1 cellular context compared by ENCODE assay signal in genomic region chr1:40691538-40692428, GRCh38.
TF ChIP-seq lines count a peak whose summit lies in the region.

Gene NFYC (plus strand): TSS chr1:40691704. CDS start chr1:40738844, 47,140 bp downstream.

TF ChIP-seq in HepG2, 621 proteins besides CTCF, POLR2A, EP300 and RAD21 (continued from another document and continues in another):
- TF ChIP-seq, protein P1, sequence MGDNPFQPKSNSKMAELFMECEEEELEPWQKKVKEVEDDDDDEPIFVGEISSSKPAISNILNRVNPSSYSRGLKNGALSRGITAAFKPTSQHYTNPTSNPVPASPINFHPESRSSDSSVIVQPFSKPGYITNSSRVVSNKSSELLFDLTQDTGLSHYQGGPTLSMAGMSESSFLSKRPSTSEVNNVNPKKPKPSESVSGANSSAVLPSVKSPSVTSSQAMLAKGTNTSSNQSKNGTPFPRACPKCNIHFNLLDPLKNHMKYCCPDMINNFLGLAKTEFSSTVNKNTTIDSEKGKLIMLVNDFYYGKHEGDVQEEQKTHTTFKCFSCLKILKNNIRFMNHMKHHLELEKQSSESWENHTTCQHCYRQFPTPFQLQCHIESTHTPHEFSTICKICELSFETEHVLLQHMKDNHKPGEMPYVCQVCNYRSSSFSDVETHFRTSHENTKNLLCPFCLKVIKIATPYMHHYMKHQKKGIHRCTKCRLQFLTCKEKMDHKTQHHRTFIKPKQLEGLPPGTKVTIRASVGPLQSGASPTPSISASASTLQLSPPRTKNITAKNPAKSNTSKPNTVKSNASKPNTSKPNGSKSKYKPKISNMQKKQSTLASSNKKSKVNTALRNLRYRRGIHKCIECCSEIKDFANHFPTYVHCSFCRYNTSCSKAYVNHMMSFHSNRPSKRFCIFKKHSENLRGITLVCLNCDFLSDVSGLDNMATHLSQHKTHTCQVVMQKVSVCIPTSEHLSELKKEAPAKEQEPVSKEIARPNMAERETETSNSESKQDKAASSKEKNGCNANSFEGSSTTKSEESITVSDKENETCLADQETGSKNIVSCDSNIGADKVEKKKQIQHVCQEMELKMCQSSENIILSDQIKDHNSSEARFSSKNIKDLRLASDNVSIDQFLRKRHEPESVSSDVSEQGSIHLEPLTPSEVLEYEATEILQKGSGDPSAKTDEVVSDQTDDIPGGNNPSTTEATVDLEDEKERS (CRISPR knock-in tag; IDR thresholded peaks at IDR 0.05): peak; percentile 90
- peak; percentile 92 for TF ChIP-seq ZNF33B (CRISPR knock-in tag; IDR thresholded peaks at IDR 0.05)
- TF ChIP-seq, protein P2, sequence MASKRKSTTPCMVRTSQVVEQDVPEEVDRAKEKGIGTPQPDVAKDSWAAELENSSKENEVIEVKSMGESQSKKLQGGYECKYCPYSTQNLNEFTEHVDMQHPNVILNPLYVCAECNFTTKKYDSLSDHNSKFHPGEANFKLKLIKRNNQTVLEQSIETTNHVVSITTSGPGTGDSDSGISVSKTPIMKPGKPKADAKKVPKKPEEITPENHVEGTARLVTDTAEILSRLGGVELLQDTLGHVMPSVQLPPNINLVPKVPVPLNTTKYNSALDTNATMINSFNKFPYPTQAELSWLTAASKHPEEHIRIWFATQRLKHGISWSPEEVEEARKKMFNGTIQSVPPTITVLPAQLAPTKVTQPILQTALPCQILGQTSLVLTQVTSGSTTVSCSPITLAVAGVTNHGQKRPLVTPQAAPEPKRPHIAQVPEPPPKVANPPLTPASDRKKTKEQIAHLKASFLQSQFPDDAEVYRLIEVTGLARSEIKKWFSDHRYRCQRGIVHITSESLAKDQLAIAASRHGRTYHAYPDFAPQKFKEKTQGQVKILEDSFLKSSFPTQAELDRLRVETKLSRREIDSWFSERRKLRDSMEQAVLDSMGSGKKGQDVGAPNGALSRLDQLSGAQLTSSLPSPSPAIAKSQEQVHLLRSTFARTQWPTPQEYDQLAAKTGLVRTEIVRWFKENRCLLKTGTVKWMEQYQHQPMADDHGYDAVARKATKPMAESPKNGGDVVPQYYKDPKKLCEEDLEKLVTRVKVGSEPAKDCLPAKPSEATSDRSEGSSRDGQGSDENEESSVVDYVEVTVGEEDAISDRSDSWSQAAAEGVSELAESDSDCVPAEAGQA (IDR thresholded peaks at IDR 0.05; ENCODE audit: low read depth): peak; percentile 94
- TF ChIP-seq, protein P2 (CRISPR knock-in tag; IDR thresholded peaks at IDR 0.05; ENCODE audit: borderline replicate concordance): 0 out of 2 replicates have a peak, but pooled peaks have one; percentile 31
- peak; percentile 91 for TF ChIP-seq YEATS2 (CRISPR knock-in tag; IDR thresholded peaks at IDR 0.05; ENCODE audit: borderline replicate concordance)
- TF ChIP-seq NR1H2 (CRISPR knock-in tag; IDR thresholded peaks at IDR 0.05; ENCODE audit: borderline replicate concordance, low read depth): no peak
- TF ChIP-seq ZNF224 (CRISPR knock-in tag; IDR thresholded peaks at IDR 0.05): peak; percentile 72; the same call in 1 of the 2 replicates
- TF ChIP-seq, protein P3, sequence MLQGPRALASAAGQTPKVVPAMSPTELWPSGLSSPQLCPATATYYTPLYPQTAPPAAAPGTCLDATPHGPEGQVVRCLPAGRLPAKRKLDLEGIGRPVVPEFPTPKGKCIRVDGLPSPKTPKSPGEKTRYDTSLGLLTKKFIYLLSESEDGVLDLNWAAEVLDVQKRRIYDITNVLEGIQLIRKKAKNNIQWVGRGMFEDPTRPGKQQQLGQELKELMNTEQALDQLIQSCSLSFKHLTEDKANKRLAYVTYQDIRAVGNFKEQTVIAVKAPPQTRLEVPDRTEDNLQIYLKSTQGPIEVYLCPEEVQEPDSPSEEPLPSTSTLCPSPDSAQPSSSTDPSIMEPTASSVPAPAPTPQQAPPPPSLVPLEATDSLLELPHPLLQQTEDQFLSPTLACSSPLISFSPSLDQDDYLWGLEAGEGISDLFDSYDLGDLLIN (CRISPR knock-in tag; IDR thresholded peaks at IDR 0.05; ENCODE audit: borderline replicate concordance): peak; percentile 54; the same call in 1 of the 2 replicates
- TF ChIP-seq MTF2 (CRISPR knock-in tag; IDR thresholded peaks at IDR 0.05; ENCODE audit: borderline replicate concordance): peak; percentile 93
- peak; percentile 99 for TF ChIP-seq FOXC1 (CRISPR knock-in tag; IDR thresholded peaks at IDR 0.05; ENCODE audit: borderline replicate concordance)
- peak; percentile 89 for TF ChIP-seq GLI4 (CRISPR knock-in tag; IDR thresholded peaks at IDR 0.05; ENCODE audit: borderline replicate concordance)
- TF ChIP-seq POLR2AphosphoS5 (IDR thresholded peaks at IDR 0.05; ENCODE audit: low read depth, low read length): peak; percentile 83
- no peak for TF ChIP-seq ZMYM2 (CRISPR knock-in tag; IDR thresholded peaks at IDR 0.05)
- TF ChIP-seq PTBP1 (IDR thresholded peaks at IDR 0.05; ENCODE audit: low read depth, low read length, poor library complexity, severe bottlenecking): peak; percentile 77
- TF ChIP-seq HNF1B (CRISPR knock-in tag; IDR thresholded peaks at IDR 0.05): peak; percentile 40
- TF ChIP-seq ZNF431 (CRISPR knock-in tag; IDR thresholded peaks at IDR 0.05; ENCODE audit: borderline replicate concordance, low read depth): peak; percentile 86
- TF ChIP-seq, protein P4, sequence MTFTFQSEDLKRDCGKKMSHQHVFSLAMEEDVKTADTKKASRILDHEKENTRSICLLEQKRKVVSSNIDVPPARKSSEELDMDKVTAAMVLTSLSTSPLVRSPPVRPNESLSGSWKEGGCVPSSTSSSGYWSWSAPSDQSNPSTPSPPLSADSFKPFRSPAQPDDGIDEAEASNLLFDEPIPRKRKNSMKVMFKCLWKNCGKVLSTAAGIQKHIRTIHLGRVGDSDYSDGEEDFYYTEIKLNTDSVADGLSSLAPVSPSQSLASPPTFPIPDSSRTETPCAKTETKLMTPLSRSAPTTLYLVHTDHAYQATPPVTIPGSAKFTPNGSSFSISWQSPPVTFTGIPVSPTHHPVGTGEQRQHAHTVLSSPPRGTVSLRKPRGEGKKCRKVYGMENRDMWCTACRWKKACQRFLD (CRISPR knock-in tag; IDR thresholded peaks at IDR 0.05; ENCODE audit: borderline replicate concordance): peak; percentile 54; the same call in 1 of the 2 replicates
- TF ChIP-seq PPARG (CRISPR knock-in tag; conservative IDR thresholded peaks at IDR 0.05): no peak
- TF ChIP-seq FOXO4 (CRISPR knock-in tag; conservative IDR thresholded peaks at IDR 0.05): no peak
- TF ChIP-seq BRCA1 (CRISPR knock-in tag; IDR thresholded peaks at IDR 0.05): no peak
- TF ChIP-seq TEAD3 (CRISPR knock-in tag; optimal IDR thresholded peaks at IDR 0.05; ENCODE audit: borderline replicate concordance): peak; percentile 12
- no peak for TF ChIP-seq SUZ12 (IDR thresholded peaks at IDR 0.05; ENCODE audit: low read depth, low read length)
- no peak for TF ChIP-seq THYN1 (CRISPR knock-in tag; IDR thresholded peaks at IDR 0.05; ENCODE audit: borderline replicate concordance, low read depth)
- no peak for TF ChIP-seq HNRNPUL1 (IDR thresholded peaks at IDR 0.05; ENCODE audit: low read depth, low read length)
- TF ChIP-seq, protein P5, sequence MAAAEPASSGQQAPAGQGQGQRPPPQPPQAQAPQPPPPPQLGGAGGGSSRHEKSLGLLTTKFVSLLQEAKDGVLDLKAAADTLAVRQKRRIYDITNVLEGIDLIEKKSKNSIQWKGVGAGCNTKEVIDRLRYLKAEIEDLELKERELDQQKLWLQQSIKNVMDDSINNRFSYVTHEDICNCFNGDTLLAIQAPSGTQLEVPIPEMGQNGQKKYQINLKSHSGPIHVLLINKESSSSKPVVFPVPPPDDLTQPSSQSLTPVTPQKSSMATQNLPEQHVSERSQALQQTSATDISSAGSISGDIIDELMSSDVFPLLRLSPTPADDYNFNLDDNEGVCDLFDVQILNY (CRISPR knock-in tag; conservative IDR thresholded peaks at IDR 0.05): 0 out of 2 replicates have a peak, but pooled peaks have one; percentile 73
- 0 out of 2 replicates have a peak, but pooled peaks have one; percentile 13 for TF ChIP-seq ZNF572 (CRISPR knock-in tag; IDR thresholded peaks at IDR 0.05)
- TF ChIP-seq ZNF563 (CRISPR knock-in tag; IDR thresholded peaks at IDR 0.05): peak; percentile 96
- peak; percentile 74; the same call in 1 of the 2 replicates for TF ChIP-seq ZSCAN9 (CRISPR knock-in tag; IDR thresholded peaks at IDR 0.05; ENCODE audit: borderline replicate concordance)
- no peak for TF ChIP-seq KLF13 (CRISPR knock-in tag; IDR thresholded peaks at IDR 0.05)
- TF ChIP-seq MAZ (IDR thresholded peaks at IDR 0.05; ENCODE audit: borderline replicate concordance, low read depth, low read length): peak; percentile 81; the same call in 1 of the 2 replicates
- TF ChIP-seq MAZ (CRISPR knock-in tag; IDR thresholded peaks at IDR 0.05; ENCODE audit: low read depth): peak; percentile 89
- TF ChIP-seq ZNF792 (CRISPR knock-in tag; IDR thresholded peaks at IDR 0.05): no peak; the same call in 1 of the 2 replicates
- peak; percentile 81 for TF ChIP-seq ZNF776 (CRISPR knock-in tag; IDR thresholded peaks at IDR 0.05)
- TF ChIP-seq MED1 (CRISPR knock-in tag; IDR thresholded peaks at IDR 0.05): peak; percentile 49
- no peak for TF ChIP-seq ZNF3 (CRISPR knock-in tag; IDR thresholded peaks at IDR 0.05)
- TF ChIP-seq, protein P6, sequence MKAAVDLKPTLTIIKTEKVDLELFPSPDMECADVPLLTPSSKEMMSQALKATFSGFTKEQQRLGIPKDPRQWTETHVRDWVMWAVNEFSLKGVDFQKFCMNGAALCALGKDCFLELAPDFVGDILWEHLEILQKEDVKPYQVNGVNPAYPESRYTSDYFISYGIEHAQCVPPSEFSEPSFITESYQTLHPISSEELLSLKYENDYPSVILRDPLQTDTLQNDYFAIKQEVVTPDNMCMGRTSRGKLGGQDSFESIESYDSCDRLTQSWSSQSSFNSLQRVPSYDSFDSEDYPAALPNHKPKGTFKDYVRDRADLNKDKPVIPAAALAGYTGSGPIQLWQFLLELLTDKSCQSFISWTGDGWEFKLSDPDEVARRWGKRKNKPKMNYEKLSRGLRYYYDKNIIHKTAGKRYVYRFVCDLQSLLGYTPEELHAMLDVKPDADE (CRISPR knock-in tag; IDR thresholded peaks at IDR 0.05): no peak
- no peak for TF ChIP-seq ZNF282 (IDR thresholded peaks at IDR 0.05; ENCODE audit: partially characterized antibody)
- TF ChIP-seq NR2F2 (IDR thresholded peaks at IDR 0.05; ENCODE audit: borderline replicate concordance, low read depth): peak; percentile 49; the same call in 1 of the 2 replicates
- peak; percentile 76; the same call in 1 of the 2 replicates for TF ChIP-seq ZNF136 (CRISPR knock-in tag; IDR thresholded peaks at IDR 0.05; ENCODE audit: low read depth)
- TF ChIP-seq TBX2 (CRISPR knock-in tag; IDR thresholded peaks at IDR 0.05; ENCODE audit: borderline replicate concordance): peak; percentile 87
- no peak for TF ChIP-seq ARNT (IDR thresholded peaks at IDR 0.05)
- TF ChIP-seq PRDM15 (CRISPR knock-in tag; IDR thresholded peaks at IDR 0.05): no peak
